In the genomic region with DNA sequence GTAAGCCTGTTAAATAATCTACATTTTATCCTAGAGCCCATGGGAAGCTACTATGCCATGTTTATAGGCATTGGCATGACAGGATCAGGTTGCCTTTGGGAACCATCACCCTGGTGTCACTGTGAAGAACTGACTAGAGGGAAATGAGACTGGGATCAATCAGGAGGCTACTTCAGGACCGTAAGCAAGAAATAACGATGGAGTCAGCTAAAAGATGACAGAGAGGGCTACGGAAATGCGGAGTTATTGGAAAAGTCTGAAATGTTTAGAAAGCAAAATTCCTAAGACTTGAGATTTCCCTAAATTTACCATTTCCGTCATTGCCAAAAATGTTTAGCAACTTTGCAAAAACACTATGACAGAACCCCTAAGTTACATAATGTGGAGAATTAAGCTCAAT, we compare ENCODE assay signal across 25 cellular contexts. TPM values are rescaled to one million over a fixed set of nuclear protein-coding genes. Genes with fewer than 3 reads are reported as not detected.
DNase-seq lines count a peak whose midpoint lies in the region; ATAC-seq and TF ChIP-seq lines count a peak whose summit lies in the region.
"Had no signal": no experiment of that assay in that cellular context is flagged by ENCODE, and none has a peak within 500 bp of the region (broad histone marks: within the 10 kb centered on the region; RNA-seq: fewer than 3 reads in every experiment).

No MANE protein-coding gene starts in this region.

- no peaks in the 10 kb centered on the region for H4K20me1 ChIP-seq in DND-41 (ENCODE audit: insufficient read depth, low read length)

- CTCF ChIA-PET in activated CD4-positive, alpha-beta T cell treated with anti-CD3 and anti-CD28 coated beads, Interleukin-2, amount 10 ng/mL, durations not matched to agents 7 days and 5 days (lab: Charles Lee) = interaction anchor here (1.0 to 1.4 kb wide), 4 partner anchors 10 to 50 kb away, joined by 3 read pairs; no protein-coding TSS in a partner anchor
- CTCF ChIA-PET in HEK293T (lab: Yijun Ruan, JAX) = no interaction called here

- POLR2A ChIA-PET in activated CD4-positive, alpha-beta T cell treated with anti-CD3 and anti-CD28 coated beads, Interleukin-2, amount 10 ng/mL, durations not matched to agents 7 days and 5 days (lab: Charles Lee) = no interaction called here
- POLR2A ChIA-PET in HEK293T (lab: Yijun Ruan, JAX) = no interaction called here

- H3K27ac ChIP-seq in DND-41 (ENCODE audit: low read length) (no peak overlapping the region), caudate nucleus (ENCODE audit: low read depth, low read length) (no peak overlapping the region)

- H3K27me3 Mint-ChIP-seq in activated CD4-positive, alpha-beta T cell treated with anti-CD3 and anti-CD28 coated beads, Interleukin-2, amount 10 ng/mL, durations not matched to agents 7 days and 5 days = no peaks in the 10 kb centered on the region
- H3K27me3 Mint-ChIP-seq in central memory CD8-positive, alpha-beta T cell = no peaks in the 10 kb centered on the region
- no peaks in the 10 kb centered on the region for H3K27me3 Mint-ChIP-seq in natural killer cell (ENCODE audit: low read depth in 2 of 2)
- no peaks in the 10 kb centered on the region for H3K27me3 Mint-ChIP-seq in nephron progenitor cell (ENCODE audit: low read depth, poor library complexity)
- H3K27me3 Mint-ChIP-seq: activated CD4-positive, alpha-beta memory T cell treated with anti-CD3 and anti-CD28 coated beads, Interleukin-2, amount 10 ng/mL, durations not matched to agents 7 days and 5 days; memory B cell; stimulated activated memory B cell treated with anti-CD40 and anti-IgM and Interleukin-4, amounts not matched to agents 10 μg/mL and 1 μg/mL and 100 μg/mL, for 72 hours; type B pancreatic cell had no signal

- H3K4me1 Mint-ChIP-seq in activated CD4-positive, alpha-beta T cell treated with anti-CD3 and anti-CD28 coated beads, Interleukin-2, amount 10 ng/mL, durations not matched to agents 7 days and 5 days = peaks cover 19% of the 10 kb centered on the region
- peaks cover 8% of the 10 kb centered on the region for H3K4me1 Mint-ChIP-seq in central memory CD8-positive, alpha-beta T cell
- H3K4me1 Mint-ChIP-seq in natural killer cell (peaks cover 7 to 11% of the 10 kb centered on the region in 2 donors), nephron progenitor cell (peaks cover under 1% of the 10 kb centered on the region)
- H3K4me1 Mint-ChIP-seq: WTC11 had no signal

- peak overlapping the region; percentile 15 for H3K27ac Mint-ChIP-seq in activated CD4-positive, alpha-beta T cell treated with anti-CD3 and anti-CD28 coated beads, Interleukin-2, amount 10 ng/mL, durations not matched to agents 7 days and 5 days
- H3K27ac Mint-ChIP-seq in central memory CD8-positive, alpha-beta T cell (ENCODE audit: low read depth) = peak overlapping the region; percentile 85
- H3K27ac Mint-ChIP-seq in natural killer cell = peak overlapping the region; percentile 12 to 87
- H3K27ac Mint-ChIP-seq in nephron progenitor cell = no peak overlapping the region
- H3K27ac Mint-ChIP-seq: memory B cell; stimulated activated memory B cell treated with anti-CD40 and anti-IgM and Interleukin-4, amounts not matched to agents 10 μg/mL and 1 μg/mL and 100 μg/mL, for 72 hours; type B pancreatic cell; WTC11 had no signal

- peak overlapping the region; percentile 37 for H3K4me2 ChIP-seq in DND-41 (ENCODE audit: insufficient read depth, low read length)

- no peak overlapping the region for H3K4me3 Mint-ChIP-seq in activated CD4-positive, alpha-beta T cell treated with anti-CD3 and anti-CD28 coated beads, Interleukin-2, amount 10 ng/mL, durations not matched to agents 7 days and 5 days
- peak overlapping the region; percentile 36 for H3K4me3 Mint-ChIP-seq in central memory CD8-positive, alpha-beta T cell
- no peak overlapping the region for H3K4me3 Mint-ChIP-seq in natural killer cell
- no peak overlapping the region for H3K4me3 Mint-ChIP-seq in nephron progenitor cell
- H3K4me3 Mint-ChIP-seq: memory B cell; stimulated activated memory B cell treated with anti-CD40 and anti-IgM and Interleukin-4, amounts not matched to agents 10 μg/mL and 1 μg/mL and 100 μg/mL, for 72 hours; type B pancreatic cell; WTC11 had no signal

- ATAC-seq in DND-41 (ENCODE audit: insufficient read depth, low read depth) (0 out of 3 replicates have a peak, but pooled peaks have one; percentile 17), natural killer cell (no peak)
- no peak for ATAC-seq in central memory CD8-positive, alpha-beta T cell (replicated peaks; ENCODE audit: extremely low read depth, poor library complexity, severe bottlenecking)
- ATAC-seq: HCT116; stimulated activated memory B cell treated with anti-CD40 and anti-IgM and Interleukin-4, amounts not matched to agents 10 μg/mL and 1 μg/mL and 100 μg/mL, for 72 hours; WTC11 had no signal

- no peak for TF ChIP-seq CTCF in DND-41 (IDR thresholded peaks at IDR 0.05; ENCODE audit: borderline replicate concordance, extremely low read depth, low read length, poor library complexity, severe bottlenecking)
- no peak for TF ChIP-seq CTCF in natural killer cell (IDR thresholded peaks at IDR 0.05)
- no peak for TF ChIP-seq CTCF in nephron progenitor cell (IDR thresholded peaks at IDR 0.05)

- peaks cover 62% of the 10 kb centered on the region for H3K36me3 ChIP-seq in DND-41 (ENCODE audit: insufficient read depth, low read length)
- H3K36me3 ChIP-seq: BE2C, prostate gland had no signal

- no peaks in the 10 kb centered on the region for H3K79me2 ChIP-seq in DND-41 (ENCODE audit: insufficient read depth, low read length)

- no peaks in the 10 kb centered on the region for H3K9me3 Mint-ChIP-seq in activated CD4-positive, alpha-beta T cell treated with anti-CD3 and anti-CD28 coated beads, Interleukin-2, amount 10 ng/mL, durations not matched to agents 7 days and 5 days
- no peaks in the 10 kb centered on the region for H3K9me3 Mint-ChIP-seq in central memory CD8-positive, alpha-beta T cell
- no peaks in the 10 kb centered on the region for H3K9me3 Mint-ChIP-seq in natural killer cell
- H3K9me3 Mint-ChIP-seq in nephron progenitor cell = no peaks in the 10 kb centered on the region
- H3K9me3 Mint-ChIP-seq: activated CD4-positive, alpha-beta memory T cell treated with anti-CD3 and anti-CD28 coated beads, Interleukin-2, amount 10 ng/mL, durations not matched to agents 7 days and 5 days; memory B cell; type B pancreatic cell; WTC11 had no signal

- H3K4me1 ChIP-seq in DND-41 (ENCODE audit: insufficient read depth, low read length) = peaks cover 10% of the 10 kb centered on the region
- H3K4me1 ChIP-seq: BE2C, Caco-2, prostate gland had no signal

- H3K9ac ChIP-seq in DND-41 (ENCODE audit: low read depth, low read length) = no peak overlapping the region

- DNase-seq in activated CD4-positive, alpha-beta T cell treated with anti-CD3 and anti-CD28 coated beads, Interleukin-2, amount 10 ng/mL, durations not matched to agents 7 days and 5 days = no peak
- no peak for DNase-seq in activated CD4-positive, alpha-beta T cell treated with anti-CD3 and anti-CD28 coated beads for 4 hours
- DNase-seq in DND-41 = no peak
- DNase-seq in central memory CD8-positive, alpha-beta T cell (ENCODE audit: low spot score in 2 of 2) = no peak
- no peak for DNase-seq in natural killer cell
- no peak for DNase-seq in HEK293T (ENCODE audit: extremely low spot score)
- no peak for DNase-seq in nephron progenitor cell
- no peak for DNase-seq in caudate nucleus (lab: John Stamatoyannopoulos, UW)
- DNase-seq: activated CD4-positive, alpha-beta memory T cell treated with anti-CD3 and anti-CD28 coated beads, Interleukin-2, amount 10 ng/mL, durations not matched to agents 7 days and 5 days; activated gamma-delta T cell treated with Interleukin-2 at 50 U/mL for 16 hours; activated T-cell treated with anti-CD3 and anti-CD28 coated beads, Interleukin-2, amount 50 U/mL, for 1 hour; BE2C; DMS79 treated with DMSO at 0.1 percent for 48 hours; effector CD4-positive, alpha-beta T cell; Karpas-422; stimulated activated CD4-positive, alpha-beta T cell treated with anti-CD3 and anti-CD28 coated beads, Interleukin-4, amount 100 ng/mL, for 24 hours; substantia nigra; T1000 had no signal

- intact Hi-C loops in natural killer cell (cut with micrococcal nuclease) = no loop called here

- H2AFZ ChIP-seq in DND-41 (ENCODE audit: low read depth, low read length) = no peak overlapping the region

- H3K9me3 ChIP-seq in DND-41 (ENCODE audit: insufficient read depth, low read length, severe bottlenecking) = no peaks in the 10 kb centered on the region
- H3K9me3 ChIP-seq: BE2C, Caco-2, prostate gland had no signal

- no peak overlapping the region for H3K4me3 ChIP-seq in DND-41 (ENCODE audit: low read depth in 1 of 2, low read length in 2 of 2)
- H3K4me3 ChIP-seq: prostate gland had no signal

- no peaks in the 10 kb centered on the region for H3K27me3 ChIP-seq in DND-41 (ENCODE audit: insufficient read depth, low read length, poor library complexity)
- H3K27me3 ChIP-seq: BE2C had no signal

- H3K36me3 Mint-ChIP-seq in activated CD4-positive, alpha-beta T cell treated with anti-CD3 and anti-CD28 coated beads, Interleukin-2, amount 10 ng/mL, durations not matched to agents 7 days and 5 days (ENCODE audit: low read depth) = peaks cover 20% of the 10 kb centered on the region
- H3K36me3 Mint-ChIP-seq in central memory CD8-positive, alpha-beta T cell (ENCODE audit: insufficient read depth) = peaks cover 42% of the 10 kb centered on the region
- H3K36me3 Mint-ChIP-seq in natural killer cell = peaks cover 17% of the 10 kb centered on the region
- H3K36me3 Mint-ChIP-seq in nephron progenitor cell (ENCODE audit: low read depth) = peaks cover 56% of the 10 kb centered on the region

TF ChIP-seq in HEK293T, 16 proteins besides CTCF, POLR2A, EP300 and RAD21:
- no peak for TF ChIP-seq FOXA1 (IDR thresholded peaks at IDR 0.05)

RNA-seq across cellular contexts. Expression of gene TTC21B, which starts 50.2 kb away (rescaled TPM):
- total RNA-seq in activated CD4-positive, alpha-beta T cell treated with anti-CD3 and anti-CD28 coated beads, Interleukin-2, amount 10 ng/mL, durations not matched to agents 7 days and 5 days = 10 to 100 TPM; 14.0 to 22.1 TPM
- 10 to 100 TPM; 31.7 to 40.1 (median 34.3) TPM for total RNA-seq in natural killer cell
